Comparison of ENCODE assay signal across 8 cellular contexts in the genomic region with DNA sequence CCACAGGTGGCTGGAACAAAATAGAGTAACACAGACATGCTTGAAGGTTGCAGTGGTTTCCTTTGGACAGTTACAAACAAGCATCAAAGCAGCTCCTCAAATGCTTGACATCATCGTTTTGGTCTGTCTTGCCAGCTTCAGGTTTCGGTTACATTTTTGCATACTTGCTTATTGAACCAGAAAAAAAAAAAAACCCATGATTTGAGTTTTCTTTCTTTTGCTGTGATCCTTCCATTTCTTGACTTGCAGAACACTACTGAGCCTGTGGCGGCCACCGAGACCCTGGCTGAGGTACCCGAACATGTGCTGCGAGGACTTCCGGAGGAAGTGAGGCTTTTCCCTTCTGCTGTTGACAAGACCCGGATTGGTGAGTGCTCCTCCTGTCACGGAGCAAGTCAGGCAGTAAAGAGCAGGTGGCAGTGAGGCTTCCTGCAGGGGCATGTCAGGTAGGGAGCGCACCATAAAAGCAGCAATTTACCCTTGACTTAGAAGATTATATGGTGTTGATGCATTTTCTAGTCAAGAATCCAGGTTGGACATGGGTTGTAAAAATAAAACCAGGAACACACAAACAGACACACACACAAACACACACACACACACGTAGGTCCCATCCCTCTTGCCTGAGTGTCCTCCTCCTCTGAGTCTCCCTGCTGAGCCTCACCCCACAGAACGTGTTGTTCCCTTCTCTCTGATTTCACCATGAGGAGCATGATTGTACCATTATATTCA. TPM values are rescaled to one million over a fixed set of nuclear protein-coding genes. Genes with fewer than 3 reads are reported as not detected.
DNase-seq lines count a peak whose midpoint lies in the region; ATAC-seq, FAIRE-seq and TF ChIP-seq lines count a peak whose summit lies in the region.

No MANE protein-coding gene starts in this region.

- H3K9me1 ChIP-seq in keratinocyte (ENCODE audit: control insufficient read depth, extremely low read depth, insufficient read depth, low read length): no peaks in the 10 kb centered on the region

- CTCF ChIA-PET in PC-9 (lab: Charles Lee): no interaction called here

- H4K20me1 ChIP-seq in keratinocyte (ENCODE audit: control insufficient read depth, extremely low read depth, insufficient read depth, low read length) (no peaks in the 10 kb centered on the region), PC-9 (ENCODE audit: insufficient read depth) (no peaks in the 10 kb centered on the region)

- H3K36me3 ChIP-seq in keratinocyte (ENCODE audit: control insufficient read depth in 2 of 2, extremely low read depth in 1 of 2, insufficient read depth in 2 of 2, low read length in 2 of 2) (no peaks in the 10 kb centered on the region), PC-9 (ENCODE audit: low read depth) (no peaks in the 10 kb centered on the region)

- peaks cover 10% of the 10 kb centered on the region for H3K4me1 ChIP-seq in keratinocyte (ENCODE audit: control insufficient read depth, extremely low read depth, insufficient read depth, low read length)
- no peaks in the 10 kb centered on the region for H3K4me1 ChIP-seq in PC-9 (replicated peaks; ENCODE audit: insufficient read depth)

- ATAC-seq in GM21717 (IDR thresholded peaks at IDR 0.05; ENCODE audit: unreplicated experiment): peak; percentile 94

- H3K27me3 ChIP-seq in keratinocyte (ENCODE audit: control insufficient read depth, extremely low read depth, insufficient read depth, low read length): no peaks in the 10 kb centered on the region
- 0 out of 2 replicates have a peak, but pooled peaks cover 2% of the 10 kb centered on the region for H3K27me3 ChIP-seq in PC-9 (ENCODE audit: insufficient read depth, low read depth)

- TF ChIP-seq CTCF in GM12872 (IDR thresholded peaks at IDR 0.05; ENCODE audit: insufficient read depth, low read depth, low read length): peak; percentile 30; the same call in 1 of the 3 replicates
- TF ChIP-seq CTCF in keratinocyte (optimal IDR thresholded peaks at IDR 0.05 in 1 of 3, IDR thresholded peaks at IDR 0.05 in 1 of 3, conservative IDR thresholded peaks at IDR 0.05 in 1 of 3; ENCODE audit: extremely low read depth in 1 of 3, insufficient read depth in 2 of 3, low read length in 3 of 3): no peak
- no peak for TF ChIP-seq CTCF in PC-9 (conservative IDR thresholded peaks at IDR 0.05)

- H3K9me3 ChIP-seq in keratinocyte (ENCODE audit: control insufficient read depth, low read depth, low read length) (no peaks in the 10 kb centered on the region), PC-9 (ENCODE audit: insufficient read depth, low read depth) (no peaks in the 10 kb centered on the region)

- peak; percentile 66 for DNase-seq in MV-4-11 (lab: John Stamatoyannopoulos, UW)
- peak; percentile 70 for DNase-seq in activated T-cell treated with anti-CD3 and anti-CD28 coated beads for 48 hours (ENCODE audit: low read depth)
- no peak for DNase-seq in keratinocyte (ENCODE audit: low read depth, low spot score)
- peak; percentile 32 for DNase-seq in stimulated activated CD8-positive, alpha-beta memory T cell treated with anti-CD3 and anti-CD28 coated beads, Interleukin-15, amount 100 ng/mL, for 24 hours (ENCODE audit: low read depth)
- DNase-seq in PC-9: no peak
- no peak for DNase-seq in NCI-H146 (lab: John Stamatoyannopoulos, UW)

- peak; percentile 60 for FAIRE-seq in keratinocyte (lab: Jason Lieb, UNC)

- no TSS peak for BruUV-seq in PC-9 (replicated peaks; lab: Mats Ljungman, UMichigan)

- no peak overlapping the region for H3K4me3 ChIP-seq in keratinocyte (ENCODE audit: control insufficient read depth in 2 of 3, extremely low read depth in 1 of 3, insufficient read depth in 2 of 3, low read depth in 1 of 3, low read length in 3 of 3)
- no peak overlapping the region for H3K4me3 ChIP-seq in PC-9

- H3K4me2 ChIP-seq in keratinocyte (ENCODE audit: control insufficient read depth, extremely low read depth, insufficient read depth, low read depth, low read length) (peak overlapping the region; percentile 51), PC-9 (no peak overlapping the region)

- H3K27ac ChIP-seq in keratinocyte (ENCODE audit: control insufficient read depth, insufficient read depth, low read length) (no peak overlapping the region), PC-9 (no peak overlapping the region)

- no peaks in the 10 kb centered on the region for H3F3A ChIP-seq in PC-9 (ENCODE audit: insufficient read depth, low read depth)

- H3K9me2 ChIP-seq in PC-9 (ENCODE audit: insufficient read depth): no peaks in the 10 kb centered on the region

- peak overlapping the region; percentile 25 for H2AFZ ChIP-seq in keratinocyte (ENCODE audit: control insufficient read depth, low read length)
- H2AFZ ChIP-seq in PC-9: no peak overlapping the region

- POLR2A ChIA-PET in PC-9 (lab: Charles Lee; ENCODE audit: unreplicated experiment): no interaction called here

- intact Hi-C loops in PC-9 (cut with micrococcal nuclease; ENCODE audit: unreplicated experiment): no loop called here

- dilution Hi-C loops in keratinocyte (cut with MboI; ENCODE audit: extremely low pct_ligation_motif_present, low sequenced_read_pairs): no loop called here

- H3K79me2 ChIP-seq in keratinocyte (ENCODE audit: control insufficient read depth, insufficient read depth, low read length) (peaks cover 14% of the 10 kb centered on the region), PC-9 (ENCODE audit: low read depth) (no peaks in the 10 kb centered on the region)

- no peak overlapping the region for H3K9ac ChIP-seq in keratinocyte (ENCODE audit: control insufficient read depth, extremely low read depth, insufficient read depth, low read length)

RNA-seq across cellular contexts. Expression of a gene that starts 30.9 kb away (rescaled TPM):
- polyA plus RNA-seq in keratinocyte: 10.8 to 14.2 TPM (median 13.8 TPM) in 3 replicates
- 25.2 TPM for polyA plus RNA-seq in keratinocyte (2011; ENCODE audit: low read depth)
- polyA plus RNA-seq in keratinocyte (2011; cell fraction: cytosol; rRNA removed): 9.4 and 12.4 TPM in 2 replicates
- polyA plus RNA-seq in keratinocyte (2011; cell fraction: nucleus; rRNA removed): 36.0 and 40.0 TPM in 2 replicates
- polyA plus RNA-seq in keratinocyte (2012; ENCODE audit: low replicate concordance): 14.2 and 17.1 TPM in 2 replicates
- polyA minus RNA-seq in keratinocyte: 12.5 to 22.8 TPM (median 18.3 TPM) in 3 replicates
- polyA minus RNA-seq in keratinocyte (2011; cell fraction: cytosol; rRNA and poly(A)+ RNA removed): 10.6 TPM
- 15.7 and 34.1 TPM in 2 replicates for polyA minus RNA-seq in keratinocyte (2011; cell fraction: nucleus; rRNA and poly(A)+ RNA removed)
- total RNA-seq in PC-9 (2021): 21.6 and 32.1 TPM in 2 replicates

Comparison
In these comparisons a context has a peak if more than half of its experiments do, and no peak if none do; other contexts are left out.
1. DNase-seq: peak in MV-4-11 (single experiment), activated T-cell treated with anti-CD3 and anti-CD28 coated beads for 48 hours (single experiment) and stimulated activated CD8-positive, alpha-beta memory T cell treated with anti-CD3 and anti-CD28 coated beads, Interleukin-15, amount 100 ng/mL, for 24 hours (single experiment); none in keratinocyte (single experiment), PC-9 (0 of 2) and NCI-H146 (single experiment).